In genomic region chr1:203794764-203795381, GRCh38 we compare ENCODE assay signal across 8 cellular contexts. TPM values are rescaled to one million over a fixed set of nuclear protein-coding genes. Genes with fewer than 3 reads are reported as not detected.
DNase-seq lines count a peak whose midpoint lies in the region; ATAC-seq, FAIRE-seq and TF ChIP-seq lines count a peak whose summit lies in the region.

No MANE protein-coding gene starts in this region.

- peaks cover 12% of the 10 kb centered on the region for H3K4me1 ChIP-seq in right cardiac atrium (ENCODE audit: control insufficient read depth, insufficient read depth, low read length)

- WGBS in right cardiac atrium = 83% methylated on average over 17 of the region's 17 CpGs

- TF ChIP-seq POLR2A in H54 (IDR thresholded peaks at IDR 0.05; ENCODE audit: low read depth, low read length) = no peak

- H3K27me3 ChIP-seq in HL-60 (ENCODE audit: insufficient read depth, poor library complexity, severe bottlenecking) (no peaks in the 10 kb centered on the region), right cardiac atrium (ENCODE audit: control insufficient read depth, insufficient read depth) (no peaks in the 10 kb centered on the region)

- TF ChIP-seq CTCF in HL-60 (IDR thresholded peaks at IDR 0.05; ENCODE audit: insufficient read depth, low read length) = no peak

- intact Hi-C loops in activated T-helper 1 cell treated with anti-CD3 and anti-CD28 coated beads, Interleukin-12 subunit alpha, Interleukin-12 subunit beta, Interleukin-2, Interleukin-4 antibody, amounts not matched to agents 30 ng/mL and 10 ng/mL and 1 ng/mL, durations not matched to agents 14 hours and 24 hours and 36 hours (cut with micrococcal nuclease) = loop anchor here (1.0 to 10.0 kb wide), 8 partner anchors 30 to 1450 kb away; partner anchors contain the start of genes LAX1, PPFIA4, PPP1R12B and SNRPE
- intact Hi-C loops in right cardiac atrium (cut with DNase I) = no loop called here

- DNase-seq in HL-60 (ENCODE audit: low read depth in 1 of 2, low spot score in 1 of 2) (no peak), right cardiac atrium (no peak), H54 (ENCODE audit: insufficient read length, low spot score) (no peak), iPS-NIHi7 (ENCODE audit: extremely low spot score) (no peak), NCI-H2107 treated with DMSO at 0.1 percent for 48 hours (lab: John Stamatoyannopoulos, UW; ENCODE audit: unreplicated experiment) (no peak), NCI-H526 (lab: John Stamatoyannopoulos, UW) (no peak)
- no peak for DNase-seq in activated T-helper 1 cell treated with anti-CD3 and anti-CD28 coated beads, Interleukin-12 subunit alpha, Interleukin-12 subunit beta, Interleukin-2, Interleukin-4 antibody, amounts not matched to agents 30 ng/mL and 10 ng/mL and 1 ng/mL, durations not matched to agents 14 hours and 24 hours and 36 hours (ENCODE audit: low spot score)
- no peak for DNase-seq in stimulated activated effector memory CD8-positive, alpha-beta T cell treated with anti-CD3 and anti-CD28 coated beads, Interleukin-12 subunit alpha, Interleukin-12 subunit beta, amount 100 ng/mL, for 72 hours (ENCODE audit: low spot score in 2 of 2)

- H3K4me3 ChIP-seq in HL-60 (replicated peaks; ENCODE audit: insufficient read depth, low read length) (peak overlapping the region; percentile 6; the same call in 1 of the 2 replicates), right cardiac atrium (ENCODE audit: low read length) (peak overlapping the region; percentile 42)

- FAIRE-seq in H54 (lab: Jason Lieb, UNC) = no peak

- peaks cover 36% of the 10 kb centered on the region for H3K4me1 Mint-ChIP-seq in activated T-helper 1 cell treated with anti-CD3 and anti-CD28 coated beads, Interleukin-12 subunit alpha, Interleukin-12 subunit beta, Interleukin-2, Interleukin-4 antibody, amounts not matched to agents 30 ng/mL and 10 ng/mL and 1 ng/mL, durations not matched to agents 14 hours and 24 hours and 36 hours (ENCODE audit: low read depth)
- peaks cover 38% of the 10 kb centered on the region for H3K4me1 Mint-ChIP-seq in stimulated activated effector memory CD8-positive, alpha-beta T cell treated with anti-CD3 and anti-CD28 coated beads, Interleukin-12 subunit alpha, Interleukin-12 subunit beta, amount 100 ng/mL, for 72 hours

- no peaks in the 10 kb centered on the region for H3K9me3 Mint-ChIP-seq in activated T-helper 1 cell treated with anti-CD3 and anti-CD28 coated beads, Interleukin-12 subunit alpha, Interleukin-12 subunit beta, Interleukin-2, Interleukin-4 antibody, amounts not matched to agents 30 ng/mL and 10 ng/mL and 1 ng/mL, durations not matched to agents 14 hours and 24 hours and 36 hours
- no peaks in the 10 kb centered on the region for H3K9me3 Mint-ChIP-seq in stimulated activated effector memory CD8-positive, alpha-beta T cell treated with anti-CD3 and anti-CD28 coated beads, Interleukin-12 subunit alpha, Interleukin-12 subunit beta, amount 100 ng/mL, for 72 hours

- H3K36me3 Mint-ChIP-seq in activated T-helper 1 cell treated with anti-CD3 and anti-CD28 coated beads, Interleukin-12 subunit alpha, Interleukin-12 subunit beta, Interleukin-2, Interleukin-4 antibody, amounts not matched to agents 30 ng/mL and 10 ng/mL and 1 ng/mL, durations not matched to agents 14 hours and 24 hours and 36 hours (ENCODE audit: low read depth) = peaks cover 30% of the 10 kb centered on the region
- peaks cover 47% of the 10 kb centered on the region for H3K36me3 Mint-ChIP-seq in stimulated activated effector memory CD8-positive, alpha-beta T cell treated with anti-CD3 and anti-CD28 coated beads, Interleukin-12 subunit alpha, Interleukin-12 subunit beta, amount 100 ng/mL, for 72 hours

- no peaks in the 10 kb centered on the region for H3K27me3 Mint-ChIP-seq in activated T-helper 1 cell treated with anti-CD3 and anti-CD28 coated beads, Interleukin-12 subunit alpha, Interleukin-12 subunit beta, Interleukin-2, Interleukin-4 antibody, amounts not matched to agents 30 ng/mL and 10 ng/mL and 1 ng/mL, durations not matched to agents 14 hours and 24 hours and 36 hours (ENCODE audit: insufficient read depth)

- peak overlapping the region; percentile 96 for H3K4me3 Mint-ChIP-seq in activated T-helper 1 cell treated with anti-CD3 and anti-CD28 coated beads, Interleukin-12 subunit alpha, Interleukin-12 subunit beta, Interleukin-2, Interleukin-4 antibody, amounts not matched to agents 30 ng/mL and 10 ng/mL and 1 ng/mL, durations not matched to agents 14 hours and 24 hours and 36 hours
- peak overlapping the region; percentile 92 for H3K4me3 Mint-ChIP-seq in stimulated activated effector memory CD8-positive, alpha-beta T cell treated with anti-CD3 and anti-CD28 coated beads, Interleukin-12 subunit alpha, Interleukin-12 subunit beta, amount 100 ng/mL, for 72 hours

- H3K27ac ChIP-seq in HL-60 (replicated peaks) (peak overlapping the region; percentile 93), right cardiac atrium (ENCODE audit: low read length) (peak overlapping the region; percentile 40)

- peak overlapping the region; percentile 95 for H3K27ac Mint-ChIP-seq in activated T-helper 1 cell treated with anti-CD3 and anti-CD28 coated beads, Interleukin-12 subunit alpha, Interleukin-12 subunit beta, Interleukin-2, Interleukin-4 antibody, amounts not matched to agents 30 ng/mL and 10 ng/mL and 1 ng/mL, durations not matched to agents 14 hours and 24 hours and 36 hours
- peak overlapping the region; percentile 98 for H3K27ac Mint-ChIP-seq in stimulated activated effector memory CD8-positive, alpha-beta T cell treated with anti-CD3 and anti-CD28 coated beads, Interleukin-12 subunit alpha, Interleukin-12 subunit beta, amount 100 ng/mL, for 72 hours

- no peaks in the 10 kb centered on the region for H3K9me3 ChIP-seq in right cardiac atrium (ENCODE audit: control insufficient read depth, low read length)

- no peak for ATAC-seq in right cardiac atrium
- no peak for ATAC-seq in stimulated activated effector memory CD8-positive, alpha-beta T cell treated with anti-CD3 and anti-CD28 coated beads, Interleukin-12 subunit alpha, Interleukin-12 subunit beta, amount 100 ng/mL, for 72 hours

RNA-seq across cellular contexts. Expression of gene ZBED6, which starts 0.6 kb away (rescaled TPM):
- 19.8 and 21.3 TPM in 2 replicates for total RNA-seq in activated T-helper 1 cell treated with anti-CD3 and anti-CD28 coated beads, Interleukin-12 subunit alpha, Interleukin-12 subunit beta, Interleukin-2, Interleukin-4 antibody, amounts not matched to agents 30 ng/mL and 10 ng/mL and 1 ng/mL, durations not matched to agents 14 hours and 24 hours and 36 hours
- total RNA-seq in right cardiac atrium = 10 to 100 TPM; 15.7 to 23.2 (median 18.3) TPM
- 1.8 TPM for polyA plus RNA-seq in right cardiac atrium

RNA-seq across cellular contexts. Expression of gene ZC3H11A, which starts 0.6 kb away (rescaled TPM):
- 85.0 and 85.5 TPM in 2 replicates for total RNA-seq in activated T-helper 1 cell treated with anti-CD3 and anti-CD28 coated beads, Interleukin-12 subunit alpha, Interleukin-12 subunit beta, Interleukin-2, Interleukin-4 antibody, amounts not matched to agents 30 ng/mL and 10 ng/mL and 1 ng/mL, durations not matched to agents 14 hours and 24 hours and 36 hours
- 10 to 100 TPM; 46.8 to 56.0 (median 50.9) TPM for total RNA-seq in right cardiac atrium
- 33.4 TPM for polyA plus RNA-seq in right cardiac atrium

RNA-seq across cellular contexts. Expression of gene LAX1, which starts 29.9 kb away (rescaled TPM):
- 15.2 and 16.6 TPM in 2 replicates for total RNA-seq in activated T-helper 1 cell treated with anti-CD3 and anti-CD28 coated beads, Interleukin-12 subunit alpha, Interleukin-12 subunit beta, Interleukin-2, Interleukin-4 antibody, amounts not matched to agents 30 ng/mL and 10 ng/mL and 1 ng/mL, durations not matched to agents 14 hours and 24 hours and 36 hours
- under 1 TPM; 0.20 to 0.43 (median 0.27) TPM for total RNA-seq in right cardiac atrium
- 0.14 TPM for polyA plus RNA-seq in right cardiac atrium

Comparison
In these comparisons a context has a peak if more than half of its experiments do, and no peak if none do; other contexts are left out.
1. RNA of gene LAX1, which starts 29.9 kb away (total RNA-seq): 15.2 to 16.6 TPM in activated T-helper 1 cell treated with anti-CD3 and anti-CD28 coated beads, Interleukin-12 subunit alpha, Interleukin-12 subunit beta, Interleukin-2, Interleukin-4 antibody, amounts not matched to agents 30 ng/mL and 10 ng/mL and 1 ng/mL, durations not matched to agents 14 hours and 24 hours and 36 hours; 0.20 to 0.43 TPM in right cardiac atrium; every median in the first group is over 10 times any median in the second.